ENCODE assay signal across 9 cellular contexts in genomic region chrX:51459125-51459524, GRCh38. TPM values are rescaled to one million over a fixed set of nuclear protein-coding genes. Genes with fewer than 3 reads are reported as not detected.
DNase-seq lines count a peak whose midpoint lies in the region; ATAC-seq and TF ChIP-seq lines count a peak whose summit lies in the region.
"Had no signal": no experiment of that assay in that cellular context is flagged by ENCODE, and none has a peak within 500 bp of the region (broad histone marks: within the 10 kb centered on the region; RNA-seq: fewer than 3 reads in every experiment).

No MANE protein-coding gene starts in this region.

- peak; percentile 42 for TF ChIP-seq CTCF in 22Rv1 (IDR thresholded peaks at IDR 0.05)
- peak; percentile 48 for TF ChIP-seq CTCF in OCI-LY3 (IDR thresholded peaks at IDR 0.05; ENCODE audit: low read depth, low read length)

- H3K27me3 ChIP-seq in OCI-LY3 (ENCODE audit: low read depth, low read length) = no peaks in the 10 kb centered on the region

- peaks cover 14% of the 10 kb centered on the region for H3K4me1 ChIP-seq in OCI-LY3 (ENCODE audit: low read length)

- no peak overlapping the region for H3K27ac Mint-ChIP-seq in activated T-helper 1 cell treated with anti-CD3 and anti-CD28 coated beads, Interleukin-12 subunit alpha, Interleukin-12 subunit beta, Interleukin-2, Interleukin-4 antibody, amounts not matched to agents 30 ng/mL and 10 ng/mL and 1 ng/mL, durations not matched to agents 14 hours and 24 hours and 36 hours

- DNase-seq in EH (ENCODE audit: low read depth) = peak; percentile 17
- DNase-seq in fibroblast of gingiva (ENCODE audit: low read depth) = peak; percentile 1
- DNase-seq in activated T-helper 1 cell treated with anti-CD3 and anti-CD28 coated beads, Interleukin-12 subunit alpha, Interleukin-12 subunit beta, Interleukin-2, Interleukin-4 antibody, amounts not matched to agents 30 ng/mL and 10 ng/mL and 1 ng/mL, durations not matched to agents 14 hours and 24 hours and 36 hours (ENCODE audit: low spot score) = no peak
- DNase-seq in NCI-H1436 treated with DMSO at 0.1 percent for 48 hours (lab: John Stamatoyannopoulos, UW) = no peak
- no peak for DNase-seq in AG20443 (ENCODE audit: low spot score)

- no peaks in the 10 kb centered on the region for H3K36me3 ChIP-seq in OCI-LY3 (replicated peaks; ENCODE audit: low read depth, low read length)

- intact Hi-C loops in activated T-helper 1 cell treated with anti-CD3 and anti-CD28 coated beads, Interleukin-12 subunit alpha, Interleukin-12 subunit beta, Interleukin-2, Interleukin-4 antibody, amounts not matched to agents 30 ng/mL and 10 ng/mL and 1 ng/mL, durations not matched to agents 14 hours and 24 hours and 36 hours (cut with micrococcal nuclease) = no loop called here

- no peaks in the 10 kb centered on the region for H3K36me3 Mint-ChIP-seq in activated T-helper 1 cell treated with anti-CD3 and anti-CD28 coated beads, Interleukin-12 subunit alpha, Interleukin-12 subunit beta, Interleukin-2, Interleukin-4 antibody, amounts not matched to agents 30 ng/mL and 10 ng/mL and 1 ng/mL, durations not matched to agents 14 hours and 24 hours and 36 hours (ENCODE audit: low read depth)
- H3K36me3 Mint-ChIP-seq: IgD-negative memory B cell had no signal

- ATAC-seq in GM21619 (IDR thresholded peaks at IDR 0.05; ENCODE audit: unreplicated experiment) = no peak

- no peaks in the 10 kb centered on the region for H3K4me1 Mint-ChIP-seq in activated T-helper 1 cell treated with anti-CD3 and anti-CD28 coated beads, Interleukin-12 subunit alpha, Interleukin-12 subunit beta, Interleukin-2, Interleukin-4 antibody, amounts not matched to agents 30 ng/mL and 10 ng/mL and 1 ng/mL, durations not matched to agents 14 hours and 24 hours and 36 hours (ENCODE audit: low read depth)

- H3K27ac ChIP-seq in 22Rv1 = no peak overlapping the region
- no peak overlapping the region for H3K27ac ChIP-seq in OCI-LY3 (ENCODE audit: low read length)

- no peaks in the 10 kb centered on the region for H3K9me3 ChIP-seq in OCI-LY3 (ENCODE audit: insufficient read depth, low read length)

- H3K4me3 ChIP-seq in OCI-LY3 (ENCODE audit: low read length) = no peak overlapping the region

- no peak overlapping the region for H2AFZ ChIP-seq in OCI-LY3 (ENCODE audit: low read depth, low read length)

- no peaks in the 10 kb centered on the region for H3K79me2 ChIP-seq in OCI-LY3 (ENCODE audit: low read length)

- no peak overlapping the region for H3K4me2 ChIP-seq in OCI-LY3 (ENCODE audit: low read length)

- no peak overlapping the region for H3K9ac ChIP-seq in OCI-LY3 (ENCODE audit: low read length)

- H3K4me3 Mint-ChIP-seq in activated T-helper 1 cell treated with anti-CD3 and anti-CD28 coated beads, Interleukin-12 subunit alpha, Interleukin-12 subunit beta, Interleukin-2, Interleukin-4 antibody, amounts not matched to agents 30 ng/mL and 10 ng/mL and 1 ng/mL, durations not matched to agents 14 hours and 24 hours and 36 hours = no peak overlapping the region
- H3K4me3 Mint-ChIP-seq: IgD-negative memory B cell had no signal

- H3K9me3 Mint-ChIP-seq in activated T-helper 1 cell treated with anti-CD3 and anti-CD28 coated beads, Interleukin-12 subunit alpha, Interleukin-12 subunit beta, Interleukin-2, Interleukin-4 antibody, amounts not matched to agents 30 ng/mL and 10 ng/mL and 1 ng/mL, durations not matched to agents 14 hours and 24 hours and 36 hours = no peaks in the 10 kb centered on the region
- H3K9me3 Mint-ChIP-seq: IgD-negative memory B cell had no signal

- H4K20me1 ChIP-seq in OCI-LY3 (ENCODE audit: insufficient read depth, low read length) = no peaks in the 10 kb centered on the region

- no peaks in the 10 kb centered on the region for H3K27me3 Mint-ChIP-seq in activated T-helper 1 cell treated with anti-CD3 and anti-CD28 coated beads, Interleukin-12 subunit alpha, Interleukin-12 subunit beta, Interleukin-2, Interleukin-4 antibody, amounts not matched to agents 30 ng/mL and 10 ng/mL and 1 ng/mL, durations not matched to agents 14 hours and 24 hours and 36 hours (ENCODE audit: insufficient read depth)

RNA-seq across cellular contexts. Expression of gene NUDT11, which starts 37.3 kb away (rescaled TPM):
- total RNA-seq in activated T-helper 1 cell treated with anti-CD3 and anti-CD28 coated beads, Interleukin-12 subunit alpha, Interleukin-12 subunit beta, Interleukin-2, Interleukin-4 antibody, amounts not matched to agents 30 ng/mL and 10 ng/mL and 1 ng/mL, durations not matched to agents 14 hours and 24 hours and 36 hours = 3.2 and 3.5 TPM in 2 replicates

Comparison
In these comparisons a context has a peak if more than half of its experiments do, and no peak if none do; other contexts are left out.
1. DNase-seq: peak in EH (single experiment) and fibroblast of gingiva (single experiment); none in activated T-helper 1 cell treated with anti-CD3 and anti-CD28 coated beads, Interleukin-12 subunit alpha, Interleukin-12 subunit beta, Interleukin-2, Interleukin-4 antibody, amounts not matched to agents 30 ng/mL and 10 ng/mL and 1 ng/mL, durations not matched to agents 14 hours and 24 hours and 36 hours (single experiment), NCI-H1436 treated with DMSO at 0.1 percent for 48 hours (single experiment) and AG20443 (single experiment).